26 cellular contexts compared by ENCODE assay signal in the genomic region with DNA sequence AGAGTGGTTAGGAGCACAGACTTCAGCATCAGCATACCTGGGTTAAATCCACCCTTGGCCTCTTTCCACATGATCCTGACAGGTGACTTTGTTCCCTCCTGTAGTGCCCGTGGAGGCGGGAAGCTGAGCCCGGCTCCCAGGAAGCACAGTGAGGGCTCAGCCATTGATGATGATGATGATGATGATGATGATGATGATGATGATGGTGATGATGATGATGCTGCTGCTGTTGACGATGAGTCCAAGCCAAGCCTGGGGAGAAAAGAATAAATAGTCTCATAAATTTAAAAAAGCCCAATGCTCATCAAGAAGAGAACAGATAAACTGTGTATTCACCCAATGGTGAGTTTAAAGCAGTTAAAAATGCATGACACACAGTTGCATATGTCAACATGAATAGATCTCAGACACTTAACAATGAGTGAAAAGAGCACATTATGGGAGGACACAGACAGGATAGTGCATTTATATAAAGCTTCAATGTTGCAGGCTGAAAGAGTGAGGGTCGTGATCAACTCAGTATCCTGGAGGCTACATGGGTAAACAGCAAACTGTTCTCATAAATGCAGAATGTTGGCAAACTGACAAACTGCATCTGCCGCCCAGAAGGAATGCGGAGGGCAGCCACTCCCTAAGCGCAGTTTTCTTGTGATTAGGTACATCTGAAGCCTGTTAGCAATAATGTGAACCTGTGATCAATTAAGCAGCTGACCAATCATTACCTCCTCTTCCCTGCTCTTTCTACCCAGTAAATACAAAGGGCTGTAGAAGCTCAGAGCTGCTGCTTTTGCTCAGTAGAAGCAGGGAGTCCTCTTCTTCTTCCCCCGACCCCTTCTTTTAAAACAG. TPM values are rescaled to one million over a fixed set of nuclear protein-coding genes. Genes with fewer than 3 reads are reported as not detected.
A peak's percentile ranks its signal among the peaks of the same experiment; 100 is the strongest.
DNase-seq lines count a peak whose midpoint lies in the region; ATAC-seq and TF ChIP-seq lines count a peak whose summit lies in the region.
"Had no signal": no experiment of that assay in that cellular context is flagged by ENCODE, and none has a peak within 500 bp of the region (broad histone marks: within the 10 kb centered on the region; RNA-seq: fewer than 3 reads in every experiment).

No MANE protein-coding gene starts in this region.

- peak overlapping the region; percentile 17 for H3K27ac Mint-ChIP-seq in activated T-helper 17 cell treated with anti-CD3 and anti-CD28 coated beads, Interleukin-2, amount 50 U/mL, for 72 hours
- H3K27ac Mint-ChIP-seq in activated CD8-positive, alpha-beta T cell treated with anti-CD3 and anti-CD28 coated beads, Interleukin-2, amount 10 ng/mL, durations not matched to agents 7 days and 5 days: no peak overlapping the region
- no peak overlapping the region for H3K27ac Mint-ChIP-seq in activated T-cell treated with anti-CD3 and anti-CD28 coated beads, Interleukin-2, amount 50 U/mL, for 24 hours
- H3K27ac Mint-ChIP-seq: activated naive CD8-positive, alpha-beta T cell treated with anti-CD3 and anti-CD28 coated beads for 36 hours; natural killer cell treated with Interleukin-12 subunit alpha and Interleukin-12 subunit beta and Interleukin-15 and Interleukin-18, amount 100 ng/mL, for 72 hours had no signal

- no peaks in the 10 kb centered on the region for H3K79me2 ChIP-seq in SK-N-SH (ENCODE audit: insufficient read depth)

- no peaks in the 10 kb centered on the region for H4K20me1 ChIP-seq in SK-N-SH (ENCODE audit: insufficient read depth)
- H4K20me1 ChIP-seq: BLaER1 had no signal

- no peak overlapping the region for H3K9ac ChIP-seq in SK-N-SH
- H3K9ac ChIP-seq: BLaER1 had no signal

- 66% methylated on average over 9 of the region's 9 CpGs for WGBS in SK-N-SH (ENCODE audit: low lambda C conversion rate)

- peaks cover 10% of the 10 kb centered on the region for H3K4me1 Mint-ChIP-seq in activated T-helper 17 cell treated with anti-CD3 and anti-CD28 coated beads, Interleukin-2, amount 50 U/mL, for 72 hours
- peaks cover 11% of the 10 kb centered on the region for H3K4me1 Mint-ChIP-seq in activated CD8-positive, alpha-beta T cell treated with anti-CD3 and anti-CD28 coated beads, Interleukin-2, amount 10 ng/mL, durations not matched to agents 7 days and 5 days (ENCODE audit: low read depth)
- peaks cover 12% of the 10 kb centered on the region for H3K4me1 Mint-ChIP-seq in activated T-cell treated with anti-CD3 and anti-CD28 coated beads, Interleukin-2, amount 50 U/mL, for 24 hours (ENCODE audit: low read depth)

- POLR2A ChIA-PET in SK-N-SH (lab: Yijun Ruan, JAX): interaction anchor here (1.2 kb wide), 1 partner anchor 30 kb away, joined by 3 read pairs; no protein-coding TSS in a partner anchor
- POLR2A ChIA-PET in activated CD8-positive, alpha-beta T cell treated with anti-CD3 and anti-CD28 coated beads, Interleukin-2, amount 10 ng/mL, durations not matched to agents 7 days and 5 days (lab: Charles Lee): no interaction called here

- H3K4me2 ChIP-seq in SK-N-SH: no peak overlapping the region
- H3K4me2 ChIP-seq: BLaER1 had no signal

- no peak overlapping the region for H3K4me3 Mint-ChIP-seq in activated T-helper 17 cell treated with anti-CD3 and anti-CD28 coated beads, Interleukin-2, amount 50 U/mL, for 72 hours
- H3K4me3 Mint-ChIP-seq in activated CD8-positive, alpha-beta T cell treated with anti-CD3 and anti-CD28 coated beads, Interleukin-2, amount 10 ng/mL, durations not matched to agents 7 days and 5 days: no peak overlapping the region
- H3K4me3 Mint-ChIP-seq in activated T-cell treated with anti-CD3 and anti-CD28 coated beads, Interleukin-2, amount 50 U/mL, for 24 hours: no peak overlapping the region
- H3K4me3 Mint-ChIP-seq: activated naive CD8-positive, alpha-beta T cell treated with anti-CD3 and anti-CD28 coated beads for 36 hours; natural killer cell treated with Interleukin-12 subunit alpha and Interleukin-12 subunit beta and Interleukin-15 and Interleukin-18, amount 100 ng/mL, for 72 hours had no signal

- no peak for TF ChIP-seq EP300 in SK-N-SH (IDR thresholded peaks at IDR 0.05; ENCODE audit: borderline replicate concordance in 1 of 2, low read depth in 1 of 2, low read length in 1 of 2)

- H3K9me3 Mint-ChIP-seq in activated T-helper 17 cell treated with anti-CD3 and anti-CD28 coated beads, Interleukin-2, amount 50 U/mL, for 72 hours: no peaks in the 10 kb centered on the region
- H3K9me3 Mint-ChIP-seq in activated CD8-positive, alpha-beta T cell treated with anti-CD3 and anti-CD28 coated beads, Interleukin-2, amount 10 ng/mL, durations not matched to agents 7 days and 5 days (ENCODE audit: insufficient read depth): no peaks in the 10 kb centered on the region
- no peaks in the 10 kb centered on the region for H3K9me3 Mint-ChIP-seq in activated T-cell treated with anti-CD3 and anti-CD28 coated beads, Interleukin-2, amount 50 U/mL, for 24 hours
- H3K9me3 Mint-ChIP-seq: activated naive CD8-positive, alpha-beta T cell treated with anti-CD3 and anti-CD28 coated beads for 36 hours; natural killer cell treated with Interleukin-12 subunit alpha and Interleukin-12 subunit beta and Interleukin-15 and Interleukin-18, amount 100 ng/mL, for 72 hours had no signal

- H3K36me3 ChIP-seq in SK-N-SH (replicated peaks in 1 of 2; ENCODE audit: control insufficient read depth in 1 of 2, insufficient read depth in 2 of 2, low read length in 1 of 2): peaks cover 8 to 21% of the 10 kb centered on the region in 2 experiments
- H3K36me3 ChIP-seq in vagina: peaks cover 0 to 5% of the 10 kb centered on the region in 2 donors

- no peaks in the 10 kb centered on the region for H3K9me2 ChIP-seq in SK-N-SH

- intact Hi-C loops in vagina (cut with DNase I): no loop called here

- CTCF ChIA-PET in SK-N-SH (lab: Yijun Ruan, JAX): interaction anchor here (0.9 kb wide), 1 partner anchor 335 kb away, joined by 3 read pairs; no protein-coding TSS in a partner anchor
- CTCF ChIA-PET in activated CD8-positive, alpha-beta T cell treated with anti-CD3 and anti-CD28 coated beads, Interleukin-2, amount 10 ng/mL, durations not matched to agents 7 days and 5 days (lab: Charles Lee): no interaction called here

- H3K4me3 ChIP-seq in SK-N-SH (ENCODE audit: low read depth in 2 of 2, low read length in 1 of 2) (no peak overlapping the region), foreskin fibroblast (ENCODE audit: low read depth in 1 of 2, low read length in 2 of 2) (no peak overlapping the region), vagina (no peak overlapping the region)
- H3K4me3 ChIP-seq: BLaER1, body of pancreas, sigmoid colon, tibial nerve had no signal

- TF ChIP-seq CTCF in SK-N-SH (IDR thresholded peaks at IDR 0.05) (no peak), foreskin fibroblast (IDR thresholded peaks at IDR 0.05; ENCODE audit: low read depth, low read length) (no peak), vagina (IDR thresholded peaks at IDR 0.05) (no peak)

- H3K9me3 ChIP-seq in SK-N-SH: no peaks in the 10 kb centered on the region
- no peaks in the 10 kb centered on the region for H3K9me3 ChIP-seq in vagina
- H3K9me3 ChIP-seq: body of pancreas, sigmoid colon, tibial nerve had no signal

- H3K27me3 ChIP-seq in SK-N-SH (ENCODE audit: insufficient read depth): no peaks in the 10 kb centered on the region
- no peaks in the 10 kb centered on the region for H3K27me3 ChIP-seq in vagina
- H3K27me3 ChIP-seq: body of pancreas, sigmoid colon, tibial nerve had no signal

- H3F3A ChIP-seq in SK-N-SH (replicated peaks; ENCODE audit: insufficient read depth): peaks cover 14% of the 10 kb centered on the region

- H3K4me1 ChIP-seq in SK-N-SH (ENCODE audit: control insufficient read depth in 1 of 2, insufficient read depth in 2 of 2, low read depth in 1 of 2, low read length in 1 of 2) (peaks cover 0 to 8% of the 10 kb centered on the region in 2 experiments; a peak in 1 of 4 replicates), vagina (peaks cover 7% of the 10 kb centered on the region)
- H3K4me1 ChIP-seq: BLaER1 had no signal

- H3K36me3 Mint-ChIP-seq in activated T-helper 17 cell treated with anti-CD3 and anti-CD28 coated beads, Interleukin-2, amount 50 U/mL, for 72 hours (ENCODE audit: low read depth): no peaks in the 10 kb centered on the region
- H3K36me3 Mint-ChIP-seq in activated CD8-positive, alpha-beta T cell treated with anti-CD3 and anti-CD28 coated beads, Interleukin-2, amount 10 ng/mL, durations not matched to agents 7 days and 5 days (ENCODE audit: low read depth): no peaks in the 10 kb centered on the region
- H3K36me3 Mint-ChIP-seq in activated T-cell treated with anti-CD3 and anti-CD28 coated beads, Interleukin-2, amount 50 U/mL, for 24 hours (ENCODE audit: low read depth): peaks cover 2% of the 10 kb centered on the region
- H3K36me3 Mint-ChIP-seq: activated naive CD8-positive, alpha-beta T cell treated with anti-CD3 and anti-CD28 coated beads for 36 hours; natural killer cell treated with Interleukin-12 subunit alpha and Interleukin-12 subunit beta and Interleukin-15 and Interleukin-18, amount 100 ng/mL, for 72 hours had no signal

- ATAC-seq in SK-N-SH treated with all-trans-retinoic acid at 6 μM for 48 hours: peak; percentile 46
- no peak for ATAC-seq in activated T-helper 17 cell treated with anti-CD3 and anti-CD28 coated beads, Interleukin-2, amount 50 U/mL, for 72 hours (replicated peaks)
- ATAC-seq in activated CD8-positive, alpha-beta T cell treated with anti-CD3 and anti-CD28 coated beads, Interleukin-2, amount 10 ng/mL, durations not matched to agents 7 days and 5 days: no peak
- ATAC-seq: body of pancreas; left cardiac atrium; natural killer cell treated with Interleukin-12 subunit alpha and Interleukin-12 subunit beta and Interleukin-15 and Interleukin-18, amount 100 ng/mL, for 72 hours had no signal

- no peaks in the 10 kb centered on the region for H3K27me3 Mint-ChIP-seq in activated T-helper 17 cell treated with anti-CD3 and anti-CD28 coated beads, Interleukin-2, amount 50 U/mL, for 72 hours
- H3K27me3 Mint-ChIP-seq in activated CD8-positive, alpha-beta T cell treated with anti-CD3 and anti-CD28 coated beads, Interleukin-2, amount 10 ng/mL, durations not matched to agents 7 days and 5 days (ENCODE audit: low read depth): no peaks in the 10 kb centered on the region
- H3K27me3 Mint-ChIP-seq in activated T-cell treated with anti-CD3 and anti-CD28 coated beads, Interleukin-2, amount 50 U/mL, for 24 hours: no peaks in the 10 kb centered on the region
- H3K27me3 Mint-ChIP-seq: activated naive CD8-positive, alpha-beta T cell treated with anti-CD3 and anti-CD28 coated beads for 36 hours; natural killer cell treated with Interleukin-12 subunit alpha and Interleukin-12 subunit beta and Interleukin-15 and Interleukin-18, amount 100 ng/mL, for 72 hours had no signal

- DNase-seq in SK-N-SH (no peak), foreskin fibroblast (peak; percentile 33 to 81), vagina (ENCODE audit: extremely low spot score in 2 of 2) (no peak)
- no peak for DNase-seq in activated CD8-positive, alpha-beta T cell treated with anti-CD3 and anti-CD28 coated beads, Interleukin-2, amount 10 ng/mL, durations not matched to agents 7 days and 5 days
- DNase-seq in activated T-cell treated with anti-CD3 and anti-CD28 coated beads, Interleukin-2, amount 50 U/mL, for 24 hours: no peak
- no peak for DNase-seq in stimulated activated CD8-positive, alpha-beta memory T cell treated with anti-CD3 and anti-CD28 coated beads, Interleukin-4, amount 100 ng/mL, for 48 hours
- DNase-seq: activated naive CD8-positive, alpha-beta T cell treated with anti-CD3 and anti-CD28 coated beads for 36 hours; body of pancreas; dermis blood vessel endothelial cell; HCEC 1CT; IMR-90; left cardiac atrium; NCI-H1436 treated with DMSO at 0.1 percent for 48 hours; NCI-H524; RPMI8226; sigmoid colon; stimulated activated naive CD4-positive, alpha-beta T cell treated with Interleukin-2 at 50 U/mL for 16 hours; T-helper 9 cell had no signal

- H3K27ac ChIP-seq in SK-N-SH (ENCODE audit: low read depth in 2 of 2, low read length in 1 of 2): peak overlapping the region in 1 of 2 experiments; percentile 48; a peak in 2 of 4 replicates
- peak overlapping the region; percentile 87 for H3K27ac ChIP-seq in vagina
- H3K27ac ChIP-seq: 22Rv1, BLaER1, body of pancreas, sigmoid colon had no signal

- no peak for TF ChIP-seq POLR2A in vagina (IDR thresholded peaks at IDR 0.05)

- no peak for TF ChIP-seq RAD21 in SK-N-SH (IDR thresholded peaks at IDR 0.05; ENCODE audit: low read length)

- H2AFZ ChIP-seq in SK-N-SH (ENCODE audit: low read depth): no peak overlapping the region

RNA-seq across cellular contexts. Expression of a gene that starts 11.7 kb away (rescaled TPM):
- polyA plus RNA-seq in SK-N-SH (2012; rRNA removed): 0.19 and 0.25 TPM in 2 replicates
- polyA plus RNA-seq in SK-N-SH (2012; cell fraction: cytosol; rRNA removed): 0.01 and 0.05 TPM in 2 replicates
- polyA plus RNA-seq in SK-N-SH (2012; cell fraction: nucleus; rRNA removed): 2.4 and 2.9 TPM in 2 replicates
- total RNA-seq in activated T-helper 17 cell treated with anti-CD3 and anti-CD28 coated beads, Interleukin-2, amount 50 U/mL, for 72 hours: under 1 TPM in 1 of 2 donors, not detected in 1; 0.13 TPM
- not detected for total RNA-seq in vagina
- total RNA-seq in activated CD8-positive, alpha-beta T cell treated with anti-CD3 and anti-CD28 coated beads, Interleukin-2, amount 10 ng/mL, durations not matched to agents 7 days and 5 days: under 1 TPM in 1 of 2 experiments, not detected in 1; 0.16 TPM
- total RNA-seq: activated naive CD8-positive, alpha-beta T cell treated with anti-CD3 and anti-CD28 coated beads for 36 hours; dermis blood vessel endothelial cell; IMR-90; left cardiac atrium; MCF 10A; natural killer cell treated with Interleukin-12 subunit alpha and Interleukin-12 subunit beta and Interleukin-15 and Interleukin-18, amount 100 ng/mL, for 72 hours; sigmoid colon had no signal
- polyA plus RNA-seq: IMR-90 had no signal

RNA-seq across cellular contexts. Expression of a gene that starts 20.4 kb away (rescaled TPM):
- polyA plus RNA-seq in SK-N-SH (2012; rRNA removed): 41.1 and 42.2 TPM in 2 replicates
- 22.6 and 29.7 TPM in 2 replicates for polyA plus RNA-seq in SK-N-SH (2012; cell fraction: cytosol; rRNA removed)
- 31.8 and 53.9 TPM in 2 replicates for polyA plus RNA-seq in SK-N-SH (2012; cell fraction: nucleus; rRNA removed)
- total RNA-seq in activated T-helper 17 cell treated with anti-CD3 and anti-CD28 coated beads, Interleukin-2, amount 50 U/mL, for 72 hours: 10 to 100 TPM in 1 of 2 donors, 1 to 10 TPM in 1; 6.5 to 13.5 TPM
- total RNA-seq in vagina: 2.2 TPM
- 10 to 100 TPM; 10.2 to 14.1 TPM for total RNA-seq in activated CD8-positive, alpha-beta T cell treated with anti-CD3 and anti-CD28 coated beads, Interleukin-2, amount 10 ng/mL, durations not matched to agents 7 days and 5 days

RNA-seq across cellular contexts. Expression of a gene that starts 20.8 kb away (rescaled TPM):
- polyA plus RNA-seq in SK-N-SH (2012; rRNA removed): 0.03 and 0.05 TPM in 2 replicates
- 0.01 and 0.03 TPM in 2 replicates for polyA plus RNA-seq in SK-N-SH (2012; cell fraction: cytosol; rRNA removed)
- 0.21 and 0.24 TPM in 2 replicates for polyA plus RNA-seq in SK-N-SH (2012; cell fraction: nucleus; rRNA removed)
- 1 to 10 TPM; 1.8 to 2.0 TPM for total RNA-seq in activated T-helper 17 cell treated with anti-CD3 and anti-CD28 coated beads, Interleukin-2, amount 50 U/mL, for 72 hours
- 0.25 TPM for total RNA-seq in vagina
- total RNA-seq in activated CD8-positive, alpha-beta T cell treated with anti-CD3 and anti-CD28 coated beads, Interleukin-2, amount 10 ng/mL, durations not matched to agents 7 days and 5 days: 1 to 10 TPM; 4.7 to 5.0 TPM
- total RNA-seq: dermis blood vessel endothelial cell, IMR-90, mesenteric fat pad, sigmoid colon had no signal

RNA-seq across cellular contexts. Expression of a gene that starts 40.0 kb away (rescaled TPM):
- polyA plus RNA-seq in SK-N-SH (2012; rRNA removed): 11.9 and 17.2 TPM in 2 replicates
- polyA plus RNA-seq in SK-N-SH (2012; cell fraction: cytosol; rRNA removed): 6.0 and 11.0 TPM in 2 replicates
- 18.8 and 19.8 TPM in 2 replicates for polyA plus RNA-seq in SK-N-SH (2012; cell fraction: nucleus; rRNA removed)
- 10 to 100 TPM in 1 of 2 donors, 1 to 10 TPM in 1; 8.5 to 15.7 TPM for total RNA-seq in activated T-helper 17 cell treated with anti-CD3 and anti-CD28 coated beads, Interleukin-2, amount 50 U/mL, for 72 hours
- total RNA-seq in vagina: 12.3 TPM
- total RNA-seq in activated CD8-positive, alpha-beta T cell treated with anti-CD3 and anti-CD28 coated beads, Interleukin-2, amount 10 ng/mL, durations not matched to agents 7 days and 5 days: 10 to 100 TPM; 27.0 to 29.1 TPM

Comparison
In these comparisons a context has a peak if more than half of its experiments do, and no peak if none do; other contexts are left out.
1. DNase-seq: peak in foreskin fibroblast (2 of 2); none in SK-N-SH (single experiment), vagina (0 of 2), activated CD8-positive, alpha-beta T cell treated with anti-CD3 and anti-CD28 coated beads, Interleukin-2, amount 10 ng/mL, durations not matched to agents 7 days and 5 days (single experiment), activated T-cell treated with anti-CD3 and anti-CD28 coated beads, Interleukin-2, amount 50 U/mL, for 24 hours (single experiment) and stimulated activated CD8-positive, alpha-beta memory T cell treated with anti-CD3 and anti-CD28 coated beads, Interleukin-4, amount 100 ng/mL, for 48 hours (single experiment).